34 cellular contexts compared by ENCODE assay signal in genomic region chr16:82587289-82587688, GRCh38. TPM values are rescaled to one million over a fixed set of nuclear protein-coding genes. Genes with fewer than 3 reads are reported as not detected.
"Had no signal": no experiment of that assay in that cellular context is flagged by ENCODE, and none has a peak within 500 bp of the region (broad histone marks: within the 10 kb centered on the region; RNA-seq: fewer than 3 reads in every experiment).

No MANE protein-coding gene starts in this region.

- H3K27me3 ChIP-seq: adrenal gland, body of pancreas, brain microvascular endothelial cell, breast epithelium had no signal

- H3K4me1 Mint-ChIP-seq: activated B cell treated with CpG ODN at 0.5 μM for 24 hours; activated CD4-positive, alpha-beta T cell treated with anti-CD3 and anti-CD28 coated beads, Interleukin-2, amount 10 ng/mL, durations not matched to agents 7 days and 5 days; activated naive CD8-positive, alpha-beta T cell treated with anti-CD3 and anti-CD28 coated beads for 36 hours; activated T-helper 17 cell treated with anti-CD3 and anti-CD28 coated beads, Interleukin-2, amount 50 U/mL, for 72 hours had no signal

- DNase-seq: activated B cell treated with CpG ODN at 0.5 μM for 24 hours; activated CD4-positive, alpha-beta memory T cell treated with anti-CD3 and anti-CD28 coated beads for 36 hours; activated CD4-positive, alpha-beta T cell treated with anti-CD3 and anti-CD28 coated beads for 4 hours; activated CD4-positive, alpha-beta T cell treated with anti-CD3 and anti-CD28 coated beads, Interleukin-2, amount 10 ng/mL, durations not matched to agents 7 days and 5 days; activated CD4-positive, CD25-positive, alpha-beta regulatory T cell treated with anti-CD3 and anti-CD28 coated beads, Interleukin-2, amount 50 U/mL, for 72 hours; activated CD8-positive, alpha-beta memory T cell treated with anti-CD3 and anti-CD28 coated beads, Interleukin-2, amount 50 U/mL, for 4 hours; activated CD8-positive, alpha-beta T cell treated with anti-CD3 and anti-CD28 coated beads for 36 hours; activated effector memory CD4-positive, alpha-beta T cell treated with anti-CD3 and anti-CD28 coated beads, Interleukin-2, amount 50 U/mL, for 16 hours; activated gamma-delta T cell treated with Interleukin-2 at 50 U/mL for 16 hours; activated naive CD4-positive, alpha-beta T cell; activated naive CD4-positive, alpha-beta T cell treated with anti-CD3 and anti-CD28 coated beads for 36 hours; activated naive CD4-positive, alpha-beta T cell treated with anti-CD3 and anti-CD28 coated beads, Interleukin-2, amount 50 U/mL, for 16 hours; activated naive CD8-positive, alpha-beta T cell treated with anti-CD3 and anti-CD28 coated beads for 36 hours; activated T-cell treated with anti-CD3 and anti-CD28 coated beads for 4 hours; activated T-cell treated with anti-CD3 and anti-CD28 coated beads, Interleukin-2, amount 50 U/mL, for 1 hour; activated T-cell treated with anti-CD3 and anti-CD28 coated beads, Interleukin-2, amount 50 U/mL, for 4 hours; activated T-cell treated with anti-CD3 and anti-CD28 coated beads, Interleukin-2, amount 50 U/mL, for 72 hours; adrenal gland; amniotic stem cell; aorta; body of pancreas; brain microvascular endothelial cell; central memory CD4-positive, alpha-beta T cell; T-helper 1 cell; T-helper 2 cell; T-helper 9 cell had no signal

- ATAC-seq: activated CD8-positive, alpha-beta T cell treated with anti-CD3 and anti-CD28 coated beads for 36 hours; activated naive CD4-positive, alpha-beta T cell treated with anti-CD3 and anti-CD28 coated beads, Interleukin-2, amount 50 U/mL, for 72 hours; activated T-cell treated with anti-CD3 and anti-CD28 coated beads, Interleukin-2, amount 50 U/mL, for 4 hours; activated T-cell treated with anti-CD3 and anti-CD28 coated beads, Interleukin-2, amount 50 U/mL, for 72 hours; activated T-helper 17 cell treated with anti-CD3 and anti-CD28 coated beads, Interleukin-2, amount 50 U/mL, for 72 hours; body of pancreas had no signal

- H3K4me3 Mint-ChIP-seq: activated B cell treated with CpG ODN at 0.5 μM for 24 hours; activated CD4-positive, alpha-beta memory T cell treated with anti-CD3 and anti-CD28 coated beads for 36 hours; activated CD4-positive, alpha-beta T cell treated with anti-CD3 and anti-CD28 coated beads, Interleukin-2, amount 10 ng/mL, durations not matched to agents 7 days and 5 days; activated CD8-positive, alpha-beta T cell treated with anti-CD3 and anti-CD28 coated beads for 36 hours; activated naive CD4-positive, alpha-beta T cell treated with anti-CD3 and anti-CD28 coated beads for 36 hours; activated naive CD8-positive, alpha-beta T cell treated with anti-CD3 and anti-CD28 coated beads for 36 hours; activated T-cell treated with anti-CD3 and anti-CD28 coated beads, Interleukin-2, amount 50 U/mL, for 4 hours; activated T-cell treated with anti-CD3 and anti-CD28 coated beads, Interleukin-2, amount 50 U/mL, for 72 hours; activated T-helper 1 cell treated with anti-CD3 and anti-CD28 coated beads, Interleukin-12 subunit alpha, Interleukin-12 subunit beta, Interleukin-2, Interleukin-4 antibody, amounts not matched to agents 30 ng/mL and 10 ng/mL and 1 ng/mL, durations not matched to agents 14 hours and 24 hours and 36 hours; activated T-helper 17 cell treated with anti-CD3 and anti-CD28 coated beads, Interleukin-2, amount 50 U/mL, for 72 hours; T-helper 1 cell treated with Interleukin-12 subunit alpha and Interleukin-12 subunit beta and Interleukin-4 antibody, amounts not matched to agents 30 μg/mL and 1 μg/mL, for 36 hours; T-helper 2 cell treated with Interferon-gamma antibody and Interleukin-4, amounts not matched to agents 5 μg/mL and 100 μg/mL, for 36 hours had no signal

- H3K27ac Mint-ChIP-seq: activated B cell treated with CpG ODN at 0.5 μM for 24 hours; activated CD4-positive, alpha-beta memory T cell treated with anti-CD3 and anti-CD28 coated beads for 36 hours; activated CD4-positive, alpha-beta T cell treated with anti-CD3 and anti-CD28 coated beads, Interleukin-2, amount 10 ng/mL, durations not matched to agents 7 days and 5 days; activated CD8-positive, alpha-beta T cell treated with anti-CD3 and anti-CD28 coated beads for 36 hours; activated naive CD4-positive, alpha-beta T cell treated with anti-CD3 and anti-CD28 coated beads for 36 hours; activated naive CD4-positive, alpha-beta T cell treated with anti-CD3 and anti-CD28 coated beads, Interleukin-2, amount 50 U/mL, for 72 hours; activated naive CD8-positive, alpha-beta T cell treated with anti-CD3 and anti-CD28 coated beads for 36 hours; activated T-cell treated with anti-CD3 and anti-CD28 coated beads, Interleukin-2, amount 50 U/mL, for 72 hours; activated T-helper 1 cell treated with anti-CD3 and anti-CD28 coated beads, Interleukin-12 subunit alpha, Interleukin-12 subunit beta, Interleukin-2, Interleukin-4 antibody, amounts not matched to agents 30 ng/mL and 10 ng/mL and 1 ng/mL, durations not matched to agents 14 hours and 24 hours and 36 hours; activated T-helper 17 cell treated with anti-CD3 and anti-CD28 coated beads, Interleukin-2, amount 50 U/mL, for 72 hours; T-helper 1 cell treated with Interleukin-12 subunit alpha and Interleukin-12 subunit beta and Interleukin-4 antibody, amounts not matched to agents 30 μg/mL and 1 μg/mL, for 36 hours; T-helper 2 cell treated with Interferon-gamma antibody and Interleukin-4, amounts not matched to agents 5 μg/mL and 100 μg/mL, for 36 hours had no signal

- H3K9me3 Mint-ChIP-seq: activated B cell treated with CpG ODN at 0.5 μM for 24 hours; activated CD4-positive, alpha-beta memory T cell treated with anti-CD3 and anti-CD28 coated beads for 36 hours; activated CD4-positive, alpha-beta T cell treated with anti-CD3 and anti-CD28 coated beads, Interleukin-2, amount 10 ng/mL, durations not matched to agents 7 days and 5 days; activated CD8-positive, alpha-beta T cell treated with anti-CD3 and anti-CD28 coated beads for 36 hours; activated naive CD4-positive, alpha-beta T cell treated with anti-CD3 and anti-CD28 coated beads for 36 hours; activated naive CD4-positive, alpha-beta T cell treated with anti-CD3 and anti-CD28 coated beads, Interleukin-2, amount 50 U/mL, for 72 hours; activated naive CD8-positive, alpha-beta T cell treated with anti-CD3 and anti-CD28 coated beads for 36 hours; activated T-cell treated with anti-CD3 and anti-CD28 coated beads, Interleukin-2, amount 50 U/mL, for 4 hours; activated T-cell treated with anti-CD3 and anti-CD28 coated beads, Interleukin-2, amount 50 U/mL, for 72 hours; activated T-helper 1 cell treated with anti-CD3 and anti-CD28 coated beads, Interleukin-12 subunit alpha, Interleukin-12 subunit beta, Interleukin-2, Interleukin-4 antibody, amounts not matched to agents 30 ng/mL and 10 ng/mL and 1 ng/mL, durations not matched to agents 14 hours and 24 hours and 36 hours; activated T-helper 17 cell treated with anti-CD3 and anti-CD28 coated beads, Interleukin-2, amount 50 U/mL, for 72 hours; T-helper 1 cell treated with Interleukin-12 subunit alpha and Interleukin-12 subunit beta and Interleukin-4 antibody, amounts not matched to agents 30 μg/mL and 1 μg/mL, for 36 hours; T-helper 2 cell treated with Interferon-gamma antibody and Interleukin-4, amounts not matched to agents 5 μg/mL and 100 μg/mL, for 36 hours had no signal

- H3K4me1 ChIP-seq: adrenal gland, body of pancreas, breast epithelium had no signal

- H3K36me3 Mint-ChIP-seq: activated CD4-positive, alpha-beta memory T cell treated with anti-CD3 and anti-CD28 coated beads for 36 hours; activated naive CD4-positive, alpha-beta T cell treated with anti-CD3 and anti-CD28 coated beads, Interleukin-2, amount 50 U/mL, for 72 hours; activated naive CD8-positive, alpha-beta T cell treated with anti-CD3 and anti-CD28 coated beads for 36 hours had no signal

- H3K27me3 Mint-ChIP-seq: activated B cell treated with CpG ODN at 0.5 μM for 24 hours; activated CD4-positive, alpha-beta T cell treated with anti-CD3 and anti-CD28 coated beads, Interleukin-2, amount 10 ng/mL, durations not matched to agents 7 days and 5 days; activated naive CD8-positive, alpha-beta T cell treated with anti-CD3 and anti-CD28 coated beads for 36 hours had no signal

- H3K4me3 ChIP-seq: adrenal gland, body of pancreas, breast epithelium had no signal

- H3K27ac ChIP-seq: adrenal gland, body of pancreas, brain microvascular endothelial cell, breast epithelium, VCaP had no signal

- H3K9me3 ChIP-seq: adrenal gland, body of pancreas, breast epithelium had no signal

- H3K36me3 ChIP-seq: adrenal gland, brain microvascular endothelial cell, breast epithelium had no signal

RNA-seq across cellular contexts. Expression of gene CDH13, which starts 39.5 kb away (rescaled TPM):
- total RNA-seq: activated B cell treated with CpG ODN at 0.5 μM for 24 hours; activated CD4-positive, alpha-beta memory T cell treated with anti-CD3 and anti-CD28 coated beads for 36 hours; activated CD4-positive, alpha-beta T cell treated with anti-CD3 and anti-CD28 coated beads, Interleukin-2, amount 10 ng/mL, durations not matched to agents 7 days and 5 days; activated CD8-positive, alpha-beta memory T cell treated with anti-CD3 and anti-CD28 coated beads for 36 hours; activated CD8-positive, alpha-beta T cell treated with anti-CD3 and anti-CD28 coated beads for 36 hours; activated naive CD4-positive, alpha-beta T cell treated with anti-CD3 and anti-CD28 coated beads for 36 hours; activated naive CD4-positive, alpha-beta T cell treated with anti-CD3 and anti-CD28 coated beads, Interleukin-2, amount 50 U/mL, for 72 hours; activated naive CD8-positive, alpha-beta T cell treated with anti-CD3 and anti-CD28 coated beads for 36 hours; activated T-cell treated with anti-CD3 and anti-CD28 coated beads, Interleukin-2, amount 50 U/mL, for 4 hours; activated T-cell treated with anti-CD3 and anti-CD28 coated beads, Interleukin-2, amount 50 U/mL, for 72 hours; activated T-helper 1 cell treated with anti-CD3 and anti-CD28 coated beads, Interleukin-12 subunit alpha, Interleukin-12 subunit beta, Interleukin-2, Interleukin-4 antibody, amounts not matched to agents 30 ng/mL and 10 ng/mL and 1 ng/mL, durations not matched to agents 14 hours and 24 hours and 36 hours; activated T-helper 17 cell treated with anti-CD3 and anti-CD28 coated beads, Interleukin-2, amount 50 U/mL, for 72 hours had no signal
